ENCODE assay signal across 28 cellular contexts in the genomic region with DNA sequence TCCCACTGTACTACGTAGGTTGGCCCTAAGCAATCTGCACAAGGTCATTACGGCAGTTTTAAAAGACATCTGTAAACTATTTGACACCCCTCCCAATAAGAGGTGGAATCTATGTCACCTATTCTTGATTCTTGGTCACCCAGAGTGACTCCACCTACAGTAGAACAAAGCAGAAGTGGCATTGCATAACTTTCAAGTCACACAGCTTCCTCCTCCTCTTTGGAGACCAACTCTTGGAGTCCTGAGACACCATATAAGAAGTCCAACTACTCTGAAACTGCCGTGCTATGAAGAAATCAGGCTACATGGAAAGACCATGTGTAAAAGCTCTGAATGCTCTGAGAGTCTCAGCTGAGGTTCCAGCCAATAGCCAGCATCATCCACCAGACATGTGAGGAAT.
"Had no signal": no experiment of that assay in that cellular context is flagged by ENCODE, and none has a peak within 500 bp of the region (broad histone marks: within the 10 kb centered on the region; RNA-seq: fewer than 3 reads in every experiment).

No MANE protein-coding gene starts in this region.

- DNase-seq: dermis blood vessel endothelial cell; effector memory CD4-positive, alpha-beta T cell; foreskin keratinocyte; heart left ventricle; hippocampal formation; left cardiac atrium; left lung; mesendoderm; midbrain; naive thymus-derived CD4-positive, alpha-beta T cell; nucleus accumbens; stimulated activated CD4-positive, alpha-beta T cell treated with anti-CD3 and anti-CD28 coated beads, Interleukin-12 subunit alpha, Interleukin-12 subunit beta, amount 100 ng/mL, for 4 hours; stimulated activated CD4-positive, alpha-beta T cell treated with anti-CD3 and anti-CD28 coated beads, Interleukin-1b, Interleukin-23, amount 100 ng/mL, for 48 hours; stimulated activated CD4-positive, alpha-beta T cell treated with anti-CD3 and anti-CD28 coated beads, Interleukin-4, amount 100 ng/mL, for 1 hour; stimulated activated CD8-positive, alpha-beta memory T cell treated with anti-CD3 and anti-CD28 coated beads, Interleukin-4, amount 100 ng/mL, for 48 hours; stimulated activated naive CD4-positive, alpha-beta T cell; stimulated activated naive CD8-positive, alpha-beta T cell treated with anti-CD3 and anti-CD28 coated beads, Interleukin-15, amount 100 ng/mL, for 72 hours; transverse colon; upper lobe of right lung; uterus had no signal

- H3K4me1 Mint-ChIP-seq: naive thymus-derived CD4-positive, alpha-beta T cell; stimulated activated naive CD8-positive, alpha-beta T cell treated with anti-CD3 and anti-CD28 coated beads, Interleukin-15, amount 100 ng/mL, for 72 hours had no signal

- H3K9me3 ChIP-seq: esophagus muscularis mucosa, gastroesophageal sphincter, heart left ventricle, left lung, prostate gland, right atrium auricular region, suprapubic skin, transverse colon, upper lobe of right lung, uterus had no signal

- H3K36me3 Mint-ChIP-seq: naive thymus-derived CD4-positive, alpha-beta T cell had no signal

- H3K9me3 Mint-ChIP-seq: nephron; stimulated activated naive CD8-positive, alpha-beta T cell treated with anti-CD3 and anti-CD28 coated beads, Interleukin-15, amount 100 ng/mL, for 72 hours had no signal

- H3K36me3 ChIP-seq: esophagus muscularis mucosa, gastroesophageal sphincter, heart left ventricle, left lung, prostate gland, right atrium auricular region, suprapubic skin, transverse colon, upper lobe of right lung, uterus had no signal

- ATAC-seq: foreskin keratinocyte; gastroesophageal sphincter; heart left ventricle; left cardiac atrium; left lung; naive thymus-derived CD4-positive, alpha-beta T cell; sciatic nerve; stimulated activated naive CD8-positive, alpha-beta T cell treated with anti-CD3 and anti-CD28 coated beads, Interleukin-15, amount 100 ng/mL, for 72 hours; upper lobe of right lung had no signal

- H3K4me3 Mint-ChIP-seq: naive thymus-derived CD4-positive, alpha-beta T cell; nephron; stimulated activated naive CD8-positive, alpha-beta T cell treated with anti-CD3 and anti-CD28 coated beads, Interleukin-15, amount 100 ng/mL, for 72 hours had no signal

- H3K4me3 ChIP-seq: esophagus muscularis mucosa, gastroesophageal sphincter, heart left ventricle, left lung, prostate gland, right atrium auricular region, smooth muscle cell, suprapubic skin, transverse colon, upper lobe of right lung, uterus had no signal

- H3K27ac ChIP-seq: esophagus muscularis mucosa, foreskin keratinocyte, gastroesophageal sphincter, heart left ventricle, left lung, prostate gland, right atrium auricular region, suprapubic skin, transverse colon, upper lobe of right lung, uterus had no signal

- H3K4me1 ChIP-seq: esophagus muscularis mucosa, foreskin keratinocyte, gastroesophageal sphincter, heart left ventricle, left lung, prostate gland, right atrium auricular region, suprapubic skin, transverse colon, upper lobe of right lung, uterus had no signal

- H3K27me3 Mint-ChIP-seq: naive thymus-derived CD4-positive, alpha-beta T cell; stimulated activated naive CD8-positive, alpha-beta T cell treated with anti-CD3 and anti-CD28 coated beads, Interleukin-15, amount 100 ng/mL, for 72 hours had no signal

- H3K4me2 ChIP-seq: smooth muscle cell had no signal

- H3K27me3 ChIP-seq: esophagus muscularis mucosa, foreskin keratinocyte, gastroesophageal sphincter, heart left ventricle, left lung, right atrium auricular region, suprapubic skin, transverse colon, upper lobe of right lung, uterus had no signal

- H3K27ac Mint-ChIP-seq: naive thymus-derived CD4-positive, alpha-beta T cell; nephron; stimulated activated naive CD8-positive, alpha-beta T cell treated with anti-CD3 and anti-CD28 coated beads, Interleukin-15, amount 100 ng/mL, for 72 hours had no signal
